ENCODE assay signal across 7 cellular contexts in genomic region chr19:39269369-39269768, GRCh38. TPM values are rescaled to one million over a fixed set of nuclear protein-coding genes. Genes with fewer than 3 reads are reported as not detected.
"Had no signal": no experiment of that assay in that cellular context is flagged by ENCODE, and none has a peak within 500 bp of the region (broad histone marks: within the 10 kb centered on the region; RNA-seq: fewer than 3 reads in every experiment).

No MANE protein-coding gene starts in this region.

RNA-seq across cellular contexts. Expression of gene IFNL2, which starts 1.2 kb away (rescaled TPM):
- total RNA-seq: GM23248, GM23338, H1, H4, H7, H9, HFFc6 had no signal

RNA-seq across cellular contexts. Expression of gene IFNL4, which starts 20.7 kb away (rescaled TPM):
- total RNA-seq: GM23248, GM23338, H1, H4, H7, H9, HFFc6 had no signal

RNA-seq across cellular contexts. Expression of gene IFNL3, which starts 24.6 kb away (rescaled TPM):
- total RNA-seq: GM23248, GM23338, H1, H4, H7, H9, HFFc6 had no signal

RNA-seq across cellular contexts. Expression of gene IFNL1, which starts 26.8 kb away (rescaled TPM):
- total RNA-seq: GM23248, GM23338, H1, H4, H7, H9, HFFc6 had no signal

RNA-seq across cellular contexts. Expression of gene LRFN1, which starts 51.3 kb away (rescaled TPM):
- total RNA-seq: GM23248 had no signal
